8 cellular contexts compared by ENCODE assay signal in genomic region chr19:9786342-9786741, GRCh38. TPM values are rescaled to one million over a fixed set of nuclear protein-coding genes. Genes with fewer than 3 reads are reported as not detected.
DNase-seq lines count a peak whose midpoint lies in the region; ATAC-seq, FAIRE-seq and TF ChIP-seq lines count a peak whose summit lies in the region.

No MANE protein-coding gene starts in this region.

- H3K27me3 ChIP-seq in HCT116 (ENCODE audit: insufficient read depth, low read length): no peaks in the 10 kb centered on the region
- H3K27me3 ChIP-seq in iPS-15b (ENCODE audit: control insufficient read depth, insufficient read depth, low read length): no peaks in the 10 kb centered on the region
- H3K27me3 ChIP-seq in small intestine (ENCODE audit: control insufficient read depth in 2 of 2, insufficient read depth in 2 of 2, low read length in 2 of 2): no peaks in the 10 kb centered on the region

- peaks cover 24% of the 10 kb centered on the region for H3K4me1 Mint-ChIP-seq in activated T-helper 2 cell treated with anti-CD3 and anti-CD28 coated beads, Interferon-gamma antibody, Interleukin-2, Interleukin-4, amounts not matched to agents 10 μg/mL and 5 μg/mL and 100 μg/mL, durations not matched to agents 14 hours and 24 hours and 36 hours (ENCODE audit: low read depth)

- no peaks in the 10 kb centered on the region for H3K9me2 ChIP-seq in HCT116 (ENCODE audit: insufficient read depth)

- peak overlapping the region; percentile 83 for H3K4me2 ChIP-seq in HCT116 (ENCODE audit: low read length)

- H3K27ac ChIP-seq in HCT116 (ENCODE audit: low read depth, low read length) (peak overlapping the region; percentile 48; the same call in 1 of the 2 replicates), small intestine (ENCODE audit: low read depth in 1 of 2, low read length in 1 of 2) (peak overlapping the region; percentile 91 to 99)

- peaks cover 0 to 5% of the 10 kb centered on the region in 2 experiments; a peak in 1 of 4 replicates for H3K9me3 ChIP-seq in HCT116 (ENCODE audit: control insufficient read depth in 1 of 2, insufficient read depth in 1 of 2, low read depth in 1 of 2, low read length in 2 of 2)
- H3K9me3 ChIP-seq in iPS-15b (ENCODE audit: control insufficient read depth, insufficient read depth, low read length): no peaks in the 10 kb centered on the region
- H3K9me3 ChIP-seq in small intestine (ENCODE audit: control insufficient read depth, low read depth): no peaks in the 10 kb centered on the region

- H3K36me3 ChIP-seq in HCT116 (ENCODE audit: control insufficient read depth in 1 of 2, insufficient read depth in 2 of 2, low read length in 2 of 2): no peaks in the 10 kb centered on the region
- peaks cover 2% of the 10 kb centered on the region for H3K36me3 ChIP-seq in iPS-15b (ENCODE audit: control insufficient read depth, insufficient read depth, low read length)
- H3K36me3 ChIP-seq in small intestine (ENCODE audit: control insufficient read depth in 2 of 2, insufficient read depth in 2 of 2, low read length in 2 of 2): no peaks in the 10 kb centered on the region

- intact Hi-C loops in HCT116 (cut with micrococcal nuclease): no loop called here
- intact Hi-C loops in activated T-helper 2 cell treated with anti-CD3 and anti-CD28 coated beads, Interferon-gamma antibody, Interleukin-2, Interleukin-4, amounts not matched to agents 10 μg/mL and 5 μg/mL and 100 μg/mL, durations not matched to agents 14 hours and 24 hours and 36 hours (cut with micrococcal nuclease): loop anchor here (1.0 kb wide), 1 partner anchor 33 kb away; the partner anchor contains the start of gene FBXL12

- ATAC-seq in HCT116 (no peak), esophagus mucosa (no peak)

- peak overlapping the region; percentile 86 for H3K27ac Mint-ChIP-seq in activated T-helper 2 cell treated with anti-CD3 and anti-CD28 coated beads, Interferon-gamma antibody, Interleukin-2, Interleukin-4, amounts not matched to agents 10 μg/mL and 5 μg/mL and 100 μg/mL, durations not matched to agents 14 hours and 24 hours and 36 hours

- FAIRE-seq in small intestine (lab: Jason Lieb, UNC): no peak

- H3K9me3 Mint-ChIP-seq in activated T-helper 2 cell treated with anti-CD3 and anti-CD28 coated beads, Interferon-gamma antibody, Interleukin-2, Interleukin-4, amounts not matched to agents 10 μg/mL and 5 μg/mL and 100 μg/mL, durations not matched to agents 14 hours and 24 hours and 36 hours: no peaks in the 10 kb centered on the region

- POLR2A ChIA-PET in HCT116 (lab: Charles Lee): no interaction called here

- H4K20me1 ChIP-seq in HCT116 (ENCODE audit: insufficient read depth): no peaks in the 10 kb centered on the region

- TF ChIP-seq POLR2A in HCT116 (IDR thresholded peaks at IDR 0.05; ENCODE audit: borderline replicate concordance, extremely low read depth, insufficient read depth, insufficient read length): no peak

- RAD21 ChIA-PET in HCT116 (lab: Charles Lee; ENCODE audit: low non-redundant PET in 1 of 2, low total read pairs in 2 of 2, uncharacterized antibody in 2 of 2, unreplicated experiment in 2 of 2): no interaction called here

- no peak overlapping the region for H2AFZ ChIP-seq in HCT116 (ENCODE audit: low read depth, low read length, poor library complexity, severe bottlenecking)

- H3K4me3 ChIP-seq in HCT116 (replicated peaks in 1 of 2; ENCODE audit: low read depth in 1 of 2, low read length in 2 of 2) (peak overlapping the region; percentile 45 to 58), iPS-15b (ENCODE audit: low read depth, low read length) (peak overlapping the region; percentile 62), small intestine (ENCODE audit: low read depth in 1 of 2, low read length in 2 of 2) (peak overlapping the region; percentile 46 to 51)

- no peak for TF ChIP-seq CTCF in HCT116 (IDR thresholded peaks at IDR 0.05 in 2 of 3, conservative IDR thresholded peaks at IDR 0.05 in 1 of 3; ENCODE audit: borderline replicate concordance in 1 of 3, insufficient read depth in 1 of 3, low read depth in 2 of 3, low read length in 2 of 3)

- H3K27me3 Mint-ChIP-seq in activated T-helper 2 cell treated with anti-CD3 and anti-CD28 coated beads, Interferon-gamma antibody, Interleukin-2, Interleukin-4, amounts not matched to agents 10 μg/mL and 5 μg/mL and 100 μg/mL, durations not matched to agents 14 hours and 24 hours and 36 hours (ENCODE audit: low read depth): no peaks in the 10 kb centered on the region

- H3K4me1 ChIP-seq in HCT116 (ENCODE audit: control insufficient read depth in 1 of 2, insufficient read depth in 2 of 2, low read length in 2 of 2): peaks cover 2 to 7% of the 10 kb centered on the region in 2 experiments; a peak in 2 of 4 replicates
- peaks cover 11% of the 10 kb centered on the region for H3K4me1 ChIP-seq in iPS-15b (ENCODE audit: control insufficient read depth, insufficient read depth, low read length)
- no peaks in the 10 kb centered on the region for H3K4me1 ChIP-seq in small intestine (ENCODE audit: control insufficient read depth in 2 of 2, insufficient read depth in 1 of 2, low read depth in 1 of 2, low read length in 1 of 2)

- H3K79me2 ChIP-seq in HCT116 (ENCODE audit: insufficient read depth, low read length): no peaks in the 10 kb centered on the region

- CTCF ChIA-PET in HCT116 (lab: Charles Lee): no interaction called here

- no peaks in the 10 kb centered on the region for H3K36me3 Mint-ChIP-seq in activated T-helper 2 cell treated with anti-CD3 and anti-CD28 coated beads, Interferon-gamma antibody, Interleukin-2, Interleukin-4, amounts not matched to agents 10 μg/mL and 5 μg/mL and 100 μg/mL, durations not matched to agents 14 hours and 24 hours and 36 hours (ENCODE audit: low read depth)

- no TSS peak for BruUV-seq in HCT116 (replicated peaks; lab: Mats Ljungman, UMichigan)

- 55 to 71% (median 63%) methylated on average over 9 of the region's 9 CpGs for WGBS in small intestine, 3 donors

- TF ChIP-seq RAD21 in HCT116 (IDR thresholded peaks at IDR 0.05; ENCODE audit: low read depth): no peak

- DNase-seq in HCT116 (ENCODE audit: low read depth, low spot score) (no peak), small intestine (no peak), NCI-H2196 treated with DMSO at 0.1 percent for 48 hours (lab: John Stamatoyannopoulos, UW; ENCODE audit: unreplicated experiment) (no peak), SIG-M5 (lab: John Stamatoyannopoulos, UW) (no peak)
- DNase-seq in activated T-helper 2 cell treated with anti-CD3 and anti-CD28 coated beads, Interferon-gamma antibody, Interleukin-2, Interleukin-4, amounts not matched to agents 10 μg/mL and 5 μg/mL and 100 μg/mL, durations not matched to agents 14 hours and 24 hours and 36 hours (ENCODE audit: low spot score): no peak
- no peak for DNase-seq in stimulated activated CD4-positive, alpha-beta T cell treated with anti-CD3 and anti-CD28 coated beads, Interleukin-4, amount 100 ng/mL, for 1 hour

- H3K9ac ChIP-seq in HCT116 (ENCODE audit: low read length) (no peak overlapping the region), iPS-15b (ENCODE audit: low read depth, low read length) (no peak overlapping the region)

- peak overlapping the region; percentile 88 for H3K4me3 Mint-ChIP-seq in activated T-helper 2 cell treated with anti-CD3 and anti-CD28 coated beads, Interferon-gamma antibody, Interleukin-2, Interleukin-4, amounts not matched to agents 10 μg/mL and 5 μg/mL and 100 μg/mL, durations not matched to agents 14 hours and 24 hours and 36 hours (ENCODE audit: low read depth)

TF ChIP-seq in HCT116, 20 proteins besides CTCF, POLR2A, EP300 and RAD21 (continues in another document):
- TF ChIP-seq TCF7L2 (IDR thresholded peaks at IDR 0.05; ENCODE audit: borderline replicate concordance, extremely low read depth, insufficient read depth, insufficient read length) (no peak), SIN3A (IDR thresholded peaks at IDR 0.05; ENCODE audit: low read depth) (no peak), CBX3 (IDR thresholded peaks at IDR 0.05; ENCODE audit: low read depth) (no peak), ATF3 (IDR thresholded peaks at IDR 0.05) (no peak), SRF (IDR thresholded peaks at IDR 0.05; ENCODE audit: low read depth) (no peak), CEBPB (IDR thresholded peaks at IDR 0.05; ENCODE audit: low read depth) (no peak), EGR1 (IDR thresholded peaks at IDR 0.05; ENCODE audit: low read depth) (no peak), EZH2phosphoT487 (IDR thresholded peaks at IDR 0.05; ENCODE audit: borderline replicate concordance) (no peak), SP1 (IDR thresholded peaks at IDR 0.05; ENCODE audit: low read depth) (no peak), ZNF274 (IDR thresholded peaks at IDR 0.05; ENCODE audit: low read depth, low read length) (no peak), POLR2AphosphoS5 (IDR thresholded peaks at IDR 0.05; ENCODE audit: low read depth, low read length) (no peak)

RNA-seq across cellular contexts. Expression of gene ZNF846, which starts 17.8 kb away (rescaled TPM):
- total RNA-seq in HCT116 (2021; ENCODE audit: unreplicated experiment): 1.2 TPM
- 0.60 and 0.74 TPM in 2 replicates for polyA plus RNA-seq in HCT116 (2012)
- total RNA-seq in activated T-helper 2 cell treated with anti-CD3 and anti-CD28 coated beads, Interferon-gamma antibody, Interleukin-2, Interleukin-4, amounts not matched to agents 10 μg/mL and 5 μg/mL and 100 μg/mL, durations not matched to agents 14 hours and 24 hours and 36 hours: 3.2 and 3.7 TPM in 2 replicates
- 1 to 10 TPM; 2.2 to 3.1 (median 2.5) TPM for polyA plus RNA-seq in small intestine
- total RNA-seq in esophagus mucosa: 13.0 TPM

RNA-seq across cellular contexts. Expression of gene FBXL12, which starts 32.5 kb away (rescaled TPM):
- total RNA-seq in HCT116 (2021; ENCODE audit: unreplicated experiment): 21.9 TPM
- 19.6 and 23.4 TPM in 2 replicates for polyA plus RNA-seq in HCT116 (2012)
- 23.4 and 23.7 TPM in 2 replicates for total RNA-seq in activated T-helper 2 cell treated with anti-CD3 and anti-CD28 coated beads, Interferon-gamma antibody, Interleukin-2, Interleukin-4, amounts not matched to agents 10 μg/mL and 5 μg/mL and 100 μg/mL, durations not matched to agents 14 hours and 24 hours and 36 hours
- 10 to 100 TPM; 17.1 to 36.5 (median 27.0) TPM for polyA plus RNA-seq in small intestine
- 13.2 TPM for total RNA-seq in esophagus mucosa

RNA-seq across cellular contexts. Expression of gene UBL5, which starts 41.4 kb away (rescaled TPM):
- total RNA-seq in HCT116 (2021; ENCODE audit: unreplicated experiment) (335 TPM), esophagus mucosa (297 TPM)
- polyA plus RNA-seq in HCT116 (2012): 350 and 490 TPM in 2 replicates
- total RNA-seq in activated T-helper 2 cell treated with anti-CD3 and anti-CD28 coated beads, Interferon-gamma antibody, Interleukin-2, Interleukin-4, amounts not matched to agents 10 μg/mL and 5 μg/mL and 100 μg/mL, durations not matched to agents 14 hours and 24 hours and 36 hours: 331 and 335 TPM in 2 replicates
- 1,000 to 10,000 TPM in 1 of 3 donors, 100 to 1,000 TPM in 2; 606 to 1,357 (median 909) TPM for polyA plus RNA-seq in small intestine

RNA-seq across cellular contexts. Expression of gene PIN1, which starts 48.8 kb away (rescaled TPM):
- total RNA-seq in HCT116 (2021; ENCODE audit: unreplicated experiment): 78.9 TPM
- polyA plus RNA-seq in HCT116 (2012): 64.8 and 83.1 TPM in 2 replicates
- total RNA-seq in activated T-helper 2 cell treated with anti-CD3 and anti-CD28 coated beads, Interferon-gamma antibody, Interleukin-2, Interleukin-4, amounts not matched to agents 10 μg/mL and 5 μg/mL and 100 μg/mL, durations not matched to agents 14 hours and 24 hours and 36 hours: 84.3 and 87.3 TPM in 2 replicates
- 100 to 1,000 TPM in 1 of 3 donors, 10 to 100 TPM in 2; 74.7 to 109 (median 90.2) TPM for polyA plus RNA-seq in small intestine
- 54.4 TPM for total RNA-seq in esophagus mucosa
